In genomic region chr6:8683204-8683603, GRCh38 we compare ENCODE assay signal across 17 cellular contexts.
DNase-seq lines count a peak whose midpoint lies in the region; ATAC-seq, FAIRE-seq and TF ChIP-seq lines count a peak whose summit lies in the region.
"Had no signal": no experiment of that assay in that cellular context is flagged by ENCODE, and none has a peak within 500 bp of the region (broad histone marks: within the 10 kb centered on the region; RNA-seq: fewer than 3 reads in every experiment).

No MANE protein-coding gene starts in this region.

- H3K27me3 ChIP-seq in bronchial epithelial cell (ENCODE audit: control insufficient read depth, insufficient read depth, low read length), result no peaks in the 10 kb centered on the region
- H3K27me3 ChIP-seq: BE2C had no signal

- no peak overlapping the region for H3K4me3 ChIP-seq in bronchial epithelial cell (ENCODE audit: low read depth, low read length)
- H3K4me3 ChIP-seq: A549, K562 had no signal

- no peak for TF ChIP-seq POLR2A in GM18505 (IDR thresholded peaks at IDR 0.05; ENCODE audit: borderline replicate concordance, extremely low read depth, insufficient read depth, insufficient read length)

- no peak for TF ChIP-seq CTCF in bronchial epithelial cell (IDR thresholded peaks at IDR 0.05; ENCODE audit: insufficient read depth, low read length, severe bottlenecking)

- peak; percentile 94 for FAIRE-seq in bronchial epithelial cell (lab: Jason Lieb, UNC)
- FAIRE-seq: A549, G401.6, K562 had no signal

- H3K27me3 Mint-ChIP-seq in T-helper 17 cell, result no peaks in the 10 kb centered on the region
- H3K27me3 Mint-ChIP-seq: CD4-positive, alpha-beta memory T cell had no signal

- no peaks in the 10 kb centered on the region for H3K36me3 Mint-ChIP-seq in T-helper 17 cell (ENCODE audit: low read depth)
- H3K36me3 Mint-ChIP-seq: CD4-positive, alpha-beta memory T cell had no signal

- no peak overlapping the region for H3K4me3 Mint-ChIP-seq in T-helper 17 cell
- H3K4me3 Mint-ChIP-seq: CD4-positive, alpha-beta memory T cell; H9 had no signal

- no peaks in the 10 kb centered on the region for H3K9me3 ChIP-seq in T-helper 17 cell (ENCODE audit: control insufficient read depth, low read length, poor library complexity, severe bottlenecking)
- H3K9me3 ChIP-seq: A549, BE2C had no signal

- no peaks in the 10 kb centered on the region for H3K36me3 ChIP-seq in bronchial epithelial cell (ENCODE audit: control insufficient read depth, insufficient read depth, low read length)
- H3K36me3 ChIP-seq: BE2C had no signal

- no peak overlapping the region for H3K27ac Mint-ChIP-seq in T-helper 17 cell
- H3K27ac Mint-ChIP-seq: CD4-positive, alpha-beta memory T cell; H9 had no signal

- DNase-seq in bronchial epithelial cell (ENCODE audit: low read depth) (no peak), T-helper 17 cell (no peak), hepatic stellate cell (ENCODE audit: low spot score) (no peak)
- DNase-seq: BE2C; CD4-positive, alpha-beta memory T cell; DMS153; DMS79 treated with DMSO at 0.1 percent for 48 hours; EL; GOT3; H9; Karpas-422 had no signal

- no peaks in the 10 kb centered on the region for H3K4me1 Mint-ChIP-seq in T-helper 17 cell
- H3K4me1 Mint-ChIP-seq: CD4-positive, alpha-beta memory T cell; H9 had no signal

- ATAC-seq in GM18505 (IDR thresholded peaks at IDR 0.05; ENCODE audit: unreplicated experiment) (peak; percentile 53), HG03175 (IDR thresholded peaks at IDR 0.05; ENCODE audit: unreplicated experiment) (peak; percentile 42), T-helper 17 cell (no peak), HG02588 (IDR thresholded peaks at IDR 0.05; ENCODE audit: unreplicated experiment) (no peak)
- ATAC-seq: A549, K562 had no signal

Comparison
In these comparisons a context has a peak if more than half of its experiments do, and no peak if none do; other contexts are left out.
1. ATAC-seq: peak in GM18505 (single experiment) and HG03175 (single experiment); none in T-helper 17 cell (single experiment) and HG02588 (single experiment).